28 cellular contexts compared by ENCODE assay signal in the genomic region with DNA sequence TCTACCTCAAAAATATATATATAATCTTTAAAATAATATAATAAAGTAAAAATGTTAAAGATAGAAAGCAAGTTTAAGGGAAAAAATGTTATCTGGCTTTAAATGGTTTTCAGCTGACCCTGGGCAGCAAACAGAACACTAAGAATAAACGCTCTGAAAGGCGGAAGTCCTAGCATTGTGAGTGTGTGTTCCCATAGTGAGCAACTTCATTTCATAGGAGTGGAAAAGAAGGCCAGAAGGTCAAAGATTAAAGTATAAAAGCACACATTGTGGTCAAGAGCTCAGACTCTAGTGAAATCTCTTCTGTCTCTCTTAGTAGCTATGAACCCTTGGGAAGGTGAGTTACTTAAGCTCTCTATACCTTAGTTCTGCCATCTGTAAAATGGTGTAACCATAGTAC.
"Had no signal": no experiment of that assay in that cellular context is flagged by ENCODE, and none has a peak within 500 bp of the region (broad histone marks: within the 10 kb centered on the region; RNA-seq: fewer than 3 reads in every experiment).

No MANE protein-coding gene starts in this region.

- H3K4me3 ChIP-seq: K562, SK-N-MC had no signal

- H3K27ac ChIP-seq: SK-N-MC had no signal

- ATAC-seq: activated T-helper 17 cell treated with anti-CD3 and anti-CD28 coated beads, Interleukin-2, amount 50 U/mL, for 72 hours; K562; Panc1; Right ventricle myocardium inferior; T-cell had no signal

- DNase-seq: activated B cell treated with CpG ODN at 0.5 μM for 24 hours; activated CD4-positive, alpha-beta memory T cell treated with anti-CD3 and anti-CD28 coated beads for 36 hours; activated CD4-positive, alpha-beta T cell treated with anti-CD3 and anti-CD28 coated beads for 1 hour; activated CD4-positive, alpha-beta T cell treated with anti-CD3 and anti-CD28 coated beads, Interleukin-2, amount 10 ng/mL, durations not matched to agents 7 days and 5 days; activated CD8-positive, alpha-beta memory T cell treated with anti-CD3 and anti-CD28 coated beads for 24 hours; activated gamma-delta T cell; activated naive CD4-positive, alpha-beta T cell treated with anti-CD3 and anti-CD28 coated beads for 36 hours; activated T-cell treated with anti-CD3 and anti-CD28 coated beads, Interleukin-2, amount 50 U/mL, for 48 hours; amygdala; Karpas-422; MM.1S; NCI-H1105; NCI-H1436; NCI-H1694 treated with DMSO at 0.1 percent for 48 hours; NCI-H2029 treated with DMSO at 0.1 percent for 48 hours; NCI-H345; NCI-H510A; NCI-H526 treated with DMSO at 0.1 percent for 48 hours; OCI-M1; RPMI8226; T-cell; T-helper 2 cell; T1000 had no signal
